ENCODE assay signal across 18 cellular contexts in the genomic region with DNA sequence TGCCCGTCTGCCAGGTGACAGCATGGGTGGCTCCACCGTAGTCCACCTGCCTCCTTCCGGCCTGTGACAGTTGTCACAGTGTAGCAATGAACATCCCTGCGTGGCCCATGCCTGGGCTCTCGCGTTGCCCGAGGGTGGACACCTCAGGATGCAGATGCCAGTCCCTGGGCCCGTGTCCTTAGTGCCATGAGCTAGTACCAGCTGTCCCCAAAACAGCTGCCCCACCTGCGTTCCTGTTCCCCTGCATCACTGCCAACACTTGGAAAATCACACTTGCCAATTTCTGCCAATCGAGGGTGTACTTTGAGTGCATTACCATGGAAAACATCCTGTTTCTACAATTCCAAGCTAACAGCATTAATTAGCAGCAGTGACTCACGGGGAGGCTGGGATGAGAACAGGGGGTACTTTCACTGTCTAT. TPM values are rescaled to one million over a fixed set of nuclear protein-coding genes. Genes with fewer than 3 reads are reported as not detected.
A peak's percentile ranks its signal among the peaks of the same experiment; 100 is the strongest.
DNase-seq lines count a peak whose midpoint lies in the region; ATAC-seq and TF ChIP-seq lines count a peak whose summit lies in the region.
"Had no signal": no experiment of that assay in that cellular context is flagged by ENCODE, and none has a peak within 500 bp of the region (broad histone marks: within the 10 kb centered on the region; RNA-seq: fewer than 3 reads in every experiment).

No MANE protein-coding gene starts in this region.

- TF ChIP-seq CTCF in RWPE1 (conservative IDR thresholded peaks at IDR 0.05; ENCODE audit: low read depth) (no peak), gastrocnemius medialis (IDR thresholded peaks at IDR 0.05 in 4 of 5, conservative IDR thresholded peaks at IDR 0.05 in 1 of 5) (no peak)

- no peaks in the 10 kb centered on the region for H3K9me3 ChIP-seq in gastrocnemius medialis
- H3K9me3 ChIP-seq: body of pancreas, MG63 had no signal

- H3K36me3 Mint-ChIP-seq in stimulated activated naive B cell treated with anti-CD40 and anti-IgM and Interleukin-4, amounts not matched to agents 10 μg/mL and 1 μg/mL and 100 μg/mL, for 72 hours = peaks cover 5 to 24% of the 10 kb centered on the region in 2 donors
- H3K36me3 Mint-ChIP-seq: activated naive CD8-positive, alpha-beta T cell had no signal

- peak; percentile 47 for DNase-seq in G401 (ENCODE audit: low spot score)
- no peak for DNase-seq in RWPE1 (ENCODE audit: low spot score)
- DNase-seq in fibroblast of gingiva (ENCODE audit: low read depth) = peak; percentile 46
- DNase-seq in gastrocnemius medialis = peak in 1 of 2 donors; percentile 44
- DNase-seq in islet precursor cell = no peak
- DNase-seq in Kasumi-1 (lab: John Stamatoyannopoulos, UW) = no peak
- DNase-seq in stimulated activated naive B cell treated with anti-CD40 and anti-IgM and Interleukin-4, amounts not matched to agents 10 μg/mL and 1 μg/mL and 100 μg/mL, for 72 hours = no peak
- DNase-seq: erythroblast; MG63; NCI-H1694; NCI-H345; RPMI8226; small intestine; stimulated activated CD4-positive, alpha-beta T cell treated with anti-CD3 and anti-CD28 coated beads, Interleukin-4, amount 100 ng/mL, for 24 hours had no signal

- H3K4me3 ChIP-seq in gastrocnemius medialis = no peak overlapping the region
- H3K4me3 ChIP-seq: body of pancreas, MG63 had no signal

- intact Hi-C loops in gastrocnemius medialis (cut with DNase I; ENCODE audit: low total_unique reads) = no loop called here

- H3K27me3 Mint-ChIP-seq in stimulated activated naive B cell treated with anti-CD40 and anti-IgM and Interleukin-4, amounts not matched to agents 10 μg/mL and 1 μg/mL and 100 μg/mL, for 72 hours = no peaks in the 10 kb centered on the region
- H3K27me3 Mint-ChIP-seq: activated naive CD8-positive, alpha-beta T cell had no signal

- CTCF ChIA-PET in RWPE1 (lab: Yijun Ruan, JAX) = interaction anchor here (1.0 to 1.2 kb wide), 2 partner anchors 10 to 11 kb away, joined by 3 read pairs; no protein-coding TSS in a partner anchor

- peak; percentile 12 to 25 for ATAC-seq in gastrocnemius medialis
- no peak for ATAC-seq in GM18907 (IDR thresholded peaks at IDR 0.05; ENCODE audit: unreplicated experiment)
- ATAC-seq in stimulated activated naive B cell treated with anti-CD40 and anti-IgM and Interleukin-4, amounts not matched to agents 10 μg/mL and 1 μg/mL and 100 μg/mL, for 72 hours (replicated peaks) = no peak
- ATAC-seq: body of pancreas had no signal

- H3K36me3 ChIP-seq in gastrocnemius medialis = peaks cover 0 to 27% of the 10 kb centered on the region in 2 donors
- H3K36me3 ChIP-seq: MG63 had no signal

- no peak overlapping the region for H3K4me3 Mint-ChIP-seq in stimulated activated naive B cell treated with anti-CD40 and anti-IgM and Interleukin-4, amounts not matched to agents 10 μg/mL and 1 μg/mL and 100 μg/mL, for 72 hours
- H3K4me3 Mint-ChIP-seq: activated naive CD8-positive, alpha-beta T cell had no signal

- H3K27ac ChIP-seq in RWPE1 = peak overlapping the region; percentile 46
- peak overlapping the region; percentile 62 to 78 (median 74) for H3K27ac ChIP-seq in gastrocnemius medialis
- H3K27ac ChIP-seq: VCaP had no signal

- in situ Hi-C loops in G401 (cut with HindIII; ENCODE audit: low sequenced_read_pairs) (no loop called here), gastrocnemius medialis (cut with MboI; ENCODE audit: low sequenced_read_pairs in 4 of 4) (loop anchor here in 1 of 4 donors (10.0 kb wide), 1 partner anchor 49 kb away; no protein-coding TSS in a partner anchor)

- peaks cover 11 to 14% of the 10 kb centered on the region in 2 donors for H3K4me1 Mint-ChIP-seq in stimulated activated naive B cell treated with anti-CD40 and anti-IgM and Interleukin-4, amounts not matched to agents 10 μg/mL and 1 μg/mL and 100 μg/mL, for 72 hours

- H3K4me1 ChIP-seq in gastrocnemius medialis = peaks cover 35 to 48% of the 10 kb centered on the region in 2 donors

- POLR2A ChIA-PET in RWPE1 (lab: Yijun Ruan, JAX; ENCODE audit: low non-redundant PET) = no interaction called here

- H3K9me3 Mint-ChIP-seq in stimulated activated naive B cell treated with anti-CD40 and anti-IgM and Interleukin-4, amounts not matched to agents 10 μg/mL and 1 μg/mL and 100 μg/mL, for 72 hours = no peaks in the 10 kb centered on the region

- H3K27me3 ChIP-seq in gastrocnemius medialis = no peaks in the 10 kb centered on the region
- H3K27me3 ChIP-seq: body of pancreas, MG63 had no signal

- no peak overlapping the region for H3K27ac Mint-ChIP-seq in stimulated activated naive B cell treated with anti-CD40 and anti-IgM and Interleukin-4, amounts not matched to agents 10 μg/mL and 1 μg/mL and 100 μg/mL, for 72 hours
- H3K27ac Mint-ChIP-seq: activated naive CD8-positive, alpha-beta T cell had no signal

- TF ChIP-seq POLR2A in gastrocnemius medialis (IDR thresholded peaks at IDR 0.05) = no peak

RNA-seq across cellular contexts. Expression of gene C16orf95, which starts 9.0 kb away (rescaled TPM):
- total RNA-seq in G401 (2014; rRNA removed; shearing (Covaris generic)) = 7.0 and 14.2 TPM in 2 replicates
- total RNA-seq in gastrocnemius medialis = 1 to 10 TPM in 3 of 4 donors, under 1 TPM in 1; 0.22 to 3.8 (median 1.3) TPM

RNA-seq across cellular contexts. Expression of gene FBXO31, which starts 57.4 kb away (rescaled TPM):
- total RNA-seq in G401 (2014; rRNA removed; shearing (Covaris generic)) = 11.9 and 15.4 TPM in 2 replicates
- 100 to 1,000 TPM; 156 to 264 (median 201) TPM for total RNA-seq in gastrocnemius medialis

Comparison
In these comparisons a context has a peak if more than half of its experiments do, and no peak if none do; other contexts are left out.
1. DNase-seq: peak in G401 (single experiment) and fibroblast of gingiva (single experiment); none in RWPE1 (single experiment), islet precursor cell (single experiment), Kasumi-1 (0 of 2) and stimulated activated naive B cell treated with anti-CD40 and anti-IgM and Interleukin-4, amounts not matched to agents 10 μg/mL and 1 μg/mL and 100 μg/mL, for 72 hours (single experiment).
2. ATAC-seq: peak in gastrocnemius medialis (2 of 2); none in GM18907 (single experiment) and stimulated activated naive B cell treated with anti-CD40 and anti-IgM and Interleukin-4, amounts not matched to agents 10 μg/mL and 1 μg/mL and 100 μg/mL, for 72 hours (0 of 2).